Comparison of ENCODE assay signal across 13 cellular contexts in the genomic region with DNA sequence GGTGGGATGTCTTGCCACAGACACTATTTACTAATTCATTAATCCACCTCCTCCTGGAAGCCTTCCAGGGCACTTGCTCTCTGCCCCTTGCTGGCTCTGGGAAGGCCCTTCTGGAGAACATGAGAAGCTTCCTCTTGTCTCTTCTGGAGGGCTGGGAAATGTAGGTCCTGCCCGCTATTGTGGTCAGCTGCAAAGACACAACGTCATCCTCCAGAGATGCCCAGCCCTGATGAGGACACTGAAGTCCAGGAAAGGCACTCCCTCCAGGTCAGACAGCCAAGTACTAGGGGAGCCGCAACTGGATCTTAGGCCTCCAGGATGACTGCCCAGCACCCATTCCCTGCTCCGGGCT. TPM values are rescaled to one million over a fixed set of nuclear protein-coding genes. Genes with fewer than 3 reads are reported as not detected.
DNase-seq lines count a peak whose midpoint lies in the region; ATAC-seq, FAIRE-seq and TF ChIP-seq lines count a peak whose summit lies in the region.
"Had no signal": no experiment of that assay in that cellular context is flagged by ENCODE, and none has a peak within 500 bp of the region (broad histone marks: within the 10 kb centered on the region; RNA-seq: fewer than 3 reads in every experiment).

No MANE protein-coding gene starts in this region.

- TF ChIP-seq POLR2A in HepG2 (IDR thresholded peaks at IDR 0.05; ENCODE audit: insufficient read depth in 1 of 2, low read depth in 2 of 2, low read length in 2 of 2), result no peak
- TF ChIP-seq POLR2A in stomach (IDR thresholded peaks at IDR 0.05), result no peak

- no peak for TF ChIP-seq RAD21 in HepG2 (CRISPR knock-in tag; IDR thresholded peaks at IDR 0.05)

- no peak for FAIRE-seq in HepG2 (lab: Jason Lieb, UNC)

- H3K4me2 ChIP-seq in HepG2 (ENCODE audit: low read depth, low read length), result peak overlapping the region; percentile 70

- CTCF ChIA-PET in HepG2 (lab: Yijun Ruan, JAX; ENCODE audit: low intra/inter-chr PET ratio, low total read pairs), result interaction anchor here (1.5 kb wide), 1 partner anchor 82 kb away, joined by 3 read pairs; no protein-coding TSS in a partner anchor

- H3K9ac ChIP-seq in HepG2 (ENCODE audit: insufficient read depth, low read depth, low read length), result peak overlapping the region; percentile 33

- no peaks in the 10 kb centered on the region for H3K36me3 ChIP-seq in HepG2 (replicated peaks in 1 of 2; ENCODE audit: control insufficient read depth in 1 of 2, insufficient read depth in 2 of 2, low read length in 2 of 2)
- H3K36me3 ChIP-seq in stomach, result no peaks in the 10 kb centered on the region
- H3K36me3 ChIP-seq: thyroid gland had no signal

- H2AFZ ChIP-seq in HepG2 (ENCODE audit: low read length), result peak overlapping the region; percentile 25

- no peak for TF ChIP-seq CTCF in HepG2 (CRISPR knock-in tag; IDR thresholded peaks at IDR 0.05)
- no peak for TF ChIP-seq CTCF in stomach (IDR thresholded peaks at IDR 0.05)

- TF ChIP-seq EP300 in HepG2 (IDR thresholded peaks at IDR 0.05; ENCODE audit: low read depth in 2 of 2, low read length in 2 of 2) (no peak), HepG2 (CRISPR knock-in tag; IDR thresholded peaks at IDR 0.05; ENCODE audit: borderline replicate concordance) (no peak), stomach (IDR thresholded peaks at IDR 0.05) (no peak)

- intact Hi-C loops in HepG2 (cut with micrococcal nuclease; ENCODE audit: unreplicated experiment), result no loop called here
- intact Hi-C loops in stomach (cut with DNase I; ENCODE audit: low total_unique reads), result loop anchor here (5.0 kb wide), 1 partner anchor 81 kb away; no protein-coding TSS in a partner anchor

- BruUV-seq in HepG2 (replicated peaks; lab: Mats Ljungman, UMichigan), result no TSS peak

- peaks cover 51% of the 10 kb centered on the region for H3K4me1 ChIP-seq in HepG2 (ENCODE audit: insufficient read depth, low read length)
- peaks cover 21 to 59% (median 35%) of the 10 kb centered on the region in 4 donors for H3K4me1 ChIP-seq in stomach
- H3K4me1 ChIP-seq: thyroid gland had no signal

- in situ Hi-C loops in HepG2 (cut with HindIII; ENCODE audit: extremely low pct_ligation_motif_present, low pct_unique_long_range_greater_than_20kb), result no loop called here

- H4K20me1 ChIP-seq in HepG2 (ENCODE audit: insufficient read depth, low read length), result no peaks in the 10 kb centered on the region

- no peaks in the 10 kb centered on the region for H3K79me2 ChIP-seq in HepG2 (ENCODE audit: insufficient read depth, low read length)

- H3K9me3 ChIP-seq in HepG2 (ENCODE audit: low read length) (no peaks in the 10 kb centered on the region), stomach (no peaks in the 10 kb centered on the region)
- H3K9me3 ChIP-seq: thyroid gland had no signal

- POLR2A ChIA-PET in HepG2 (lab: Yijun Ruan, JAX), result no interaction called here

- DNase-seq in HT-29 (ENCODE audit: low spot score) (peak; percentile 55), amniotic epithelial cell (ENCODE audit: low read depth) (peak; percentile 61), HepG2 (ENCODE audit: low spot score) (no peak), stomach (no peak), SIG-M5 treated with dmso at 0.1 percent for 504 hours (lab: John Stamatoyannopoulos, UW; ENCODE audit: unreplicated experiment) (no peak), NCI-H1048 (lab: John Stamatoyannopoulos, UW) (no peak), UCSD-AML1 (lab: John Stamatoyannopoulos, UW; ENCODE audit: unreplicated experiment) (no peak)
- DNase-seq: amygdala, C1 segment of cervical spinal cord, dermis blood vessel endothelial cell, NCI-H1092 treated with DMSO at 0.1 percent for 48 hours, thyroid gland had no signal

- peaks cover 3 to 18% of the 10 kb centered on the region in 2 experiments; a peak in 3 of 5 replicates for H3K27me3 ChIP-seq in HepG2 (ENCODE audit: control insufficient read depth in 1 of 2, insufficient read depth in 2 of 2, low read length in 2 of 2)
- no peaks in the 10 kb centered on the region for H3K27me3 ChIP-seq in stomach
- H3K27me3 ChIP-seq: thyroid gland had no signal

- H3K4me3 ChIP-seq in HepG2 (replicated peaks in 1 of 3; ENCODE audit: insufficient read depth in 1 of 3, low read depth in 2 of 3, low read length in 3 of 3) (peak overlapping the region in 1 of 3 experiments; percentile 11; a peak in 1 of 6 replicates), stomach (no peak overlapping the region)
- H3K4me3 ChIP-seq: thyroid gland had no signal

- WGBS in HepG2 (ENCODE audit: low lambda C conversion rate), result 27% methylated on average over 3 of the region's 4 CpGs
- 69 to 84% (median 81%) methylated on average over 3 to 4 of the region's 4 CpGs for WGBS in stomach, 5 donors

- H3K27ac ChIP-seq in HepG2 (ENCODE audit: extremely low read length, insufficient read depth, low read length), result peak overlapping the region; percentile 21
- peak overlapping the region; percentile 25 to 84 (median 80) for H3K27ac ChIP-seq in stomach
- H3K27ac ChIP-seq: thyroid gland had no signal

- ATAC-seq in HepG2, result peak; percentile 47

TF ChIP-seq in HepG2, 621 proteins besides CTCF, POLR2A, EP300 and RAD21 (continues in another document):
- no peak for TF ChIP-seq RXRB (CRISPR knock-in tag; IDR thresholded peaks at IDR 0.05; ENCODE audit: borderline replicate concordance)
- no peak for TF ChIP-seq GMEB1 (CRISPR knock-in tag; IDR thresholded peaks at IDR 0.05; ENCODE audit: borderline replicate concordance)

RNA-seq across cellular contexts. Expression of gene TACR2, which starts 9.6 kb away (rescaled TPM):
- 1.9 and 2.2 TPM in 2 replicates for total RNA-seq in HT-29 (2014; rRNA removed; shearing (Covaris generic))
- not detected in 2 replicates for total RNA-seq in HepG2 (2016; rRNA removed; fragmentation: Illumina TruSeq; extraction: Trizol)
- not detected in 2 replicates for total RNA-seq in HepG2 (2016; cell fraction: cytosol; rRNA removed; fragmentation: Illumina TruSeq; extraction: Trizol; ENCODE audit: low read depth)
- not detected in 2 replicates for total RNA-seq in HepG2 (2016; cell fraction: insoluble cytoplasmic fraction; rRNA removed; fragmentation: Illumina TruSeq; extraction: Trizol)
- not detected in 2 replicates for total RNA-seq in HepG2 (2016; cell fraction: membrane; rRNA removed; fragmentation: Illumina TruSeq; extraction: Trizol)
- total RNA-seq in HepG2 (2016; cell fraction: nucleus; rRNA removed; fragmentation: Illumina TruSeq; extraction: Trizol), result not detected in 2 replicates
- polyA plus RNA-seq in HepG2 (2011; rRNA removed), result 0.04 TPM in 1 of 2 replicates, not detected in the other
- 0.03 TPM in 2 replicates for polyA plus RNA-seq in HepG2 (2011; cell fraction: cytosol; rRNA removed)
- not detected in 2 replicates for polyA plus RNA-seq in HepG2 (2011; cell fraction: nucleus; rRNA removed)
- polyA plus RNA-seq in HepG2 (2012), result not detected in 2 replicates
- polyA plus RNA-seq in HepG2 (2016; cell fraction: cytosol; fragmentation: Illumina TruSeq; extraction: Trizol; ENCODE audit: low read depth), result not detected in 2 replicates
- not detected in 2 replicates for polyA plus RNA-seq in HepG2 (2016; cell fraction: insoluble cytoplasmic fraction; fragmentation: Illumina TruSeq; extraction: Trizol; ENCODE audit: low read depth)
- polyA plus RNA-seq in HepG2 (2016; cell fraction: membrane; fragmentation: Illumina TruSeq; extraction: Trizol; ENCODE audit: low read depth), result not detected in 2 replicates
- polyA plus RNA-seq in HepG2 (2016; cell fraction: nucleus; fragmentation: Illumina TruSeq; extraction: Trizol; ENCODE audit: insufficient read depth, low read depth), result not detected in 2 replicates
- polyA minus RNA-seq in HepG2 (2011; rRNA and poly(A)+ RNA removed; ENCODE audit: low replicate concordance), result 0.48 TPM in 1 of 2 replicates, not detected in the other
- polyA minus RNA-seq in HepG2 (2011; cell fraction: cytosol; rRNA and poly(A)+ RNA removed), result not detected in 2 replicates
- polyA minus RNA-seq in HepG2 (2011; cell fraction: nucleus; rRNA and poly(A)+ RNA removed), result not detected in 2 replicates
- total RNA-seq in stomach, result 100 to 1,000 TPM in 1 of 5 donors, 10 to 100 TPM in 3, 1 to 10 TPM in 1; 5.7 to 133 (median 14.3) TPM
- 10 to 100 TPM in 1 of 3 donors, under 1 TPM in 1, not detected in 1; 0.56 to 67.8 TPM for polyA plus RNA-seq in stomach
- total RNA-seq: osteocyte, thyroid gland had no signal

RNA-seq across cellular contexts. Expression of gene TSPAN15, which starts 24.9 kb away (rescaled TPM):
- total RNA-seq in HT-29 (2014; rRNA removed; shearing (Covaris generic)), result 103 and 115 TPM in 2 replicates
- total RNA-seq in HepG2 (2016; rRNA removed; fragmentation: Illumina TruSeq; extraction: Trizol) (0.27 and 0.34 TPM in 2 replicates), stomach (100 to 1,000 TPM in 1 of 5 donors, 10 to 100 TPM in 4; 23.5 to 153 (median 97.4) TPM)
- 0.61 and 0.88 TPM in 2 replicates for total RNA-seq in HepG2 (2016; cell fraction: cytosol; rRNA removed; fragmentation: Illumina TruSeq; extraction: Trizol; ENCODE audit: low read depth)
- 0.28 TPM in 2 replicates for total RNA-seq in HepG2 (2016; cell fraction: insoluble cytoplasmic fraction; rRNA removed; fragmentation: Illumina TruSeq; extraction: Trizol)
- 0.62 and 0.80 TPM in 2 replicates for total RNA-seq in HepG2 (2016; cell fraction: membrane; rRNA removed; fragmentation: Illumina TruSeq; extraction: Trizol)
- total RNA-seq in HepG2 (2016; cell fraction: nucleus; rRNA removed; fragmentation: Illumina TruSeq; extraction: Trizol), result 0.28 and 1.2 TPM in 2 replicates
- polyA plus RNA-seq in HepG2 (2011; rRNA removed) (3.2 and 5.1 TPM in 2 replicates), stomach (10 to 100 TPM; 35.4 to 67.8 (median 55.8) TPM)
- polyA plus RNA-seq in HepG2 (2011; cell fraction: cytosol; rRNA removed), result 5.3 and 5.4 TPM in 2 replicates
- 2.8 and 3.1 TPM in 2 replicates for polyA plus RNA-seq in HepG2 (2011; cell fraction: nucleus; rRNA removed)
- polyA plus RNA-seq in HepG2 (2012), result 3.9 and 5.4 TPM in 2 replicates
- polyA plus RNA-seq in HepG2 (2016; cell fraction: cytosol; fragmentation: Illumina TruSeq; extraction: Trizol; ENCODE audit: low read depth), result 0.62 and 0.84 TPM in 2 replicates
- 0.35 and 0.72 TPM in 2 replicates for polyA plus RNA-seq in HepG2 (2016; cell fraction: insoluble cytoplasmic fraction; fragmentation: Illumina TruSeq; extraction: Trizol; ENCODE audit: low read depth)
- 0.59 and 0.94 TPM in 2 replicates for polyA plus RNA-seq in HepG2 (2016; cell fraction: membrane; fragmentation: Illumina TruSeq; extraction: Trizol; ENCODE audit: low read depth)
- 1.5 and 2.6 TPM in 2 replicates for polyA plus RNA-seq in HepG2 (2016; cell fraction: nucleus; fragmentation: Illumina TruSeq; extraction: Trizol; ENCODE audit: insufficient read depth, low read depth)
- 7.5 and 42.0 TPM in 2 replicates for polyA minus RNA-seq in HepG2 (2011; rRNA and poly(A)+ RNA removed; ENCODE audit: low replicate concordance)
- 1.6 and 1.8 TPM in 2 replicates for polyA minus RNA-seq in HepG2 (2011; cell fraction: cytosol; rRNA and poly(A)+ RNA removed)
- 2.8 and 3.5 TPM in 2 replicates for polyA minus RNA-seq in HepG2 (2011; cell fraction: nucleus; rRNA and poly(A)+ RNA removed)

Comparison
In these comparisons a context has a peak if more than half of its experiments do, and no peak if none do; other contexts are left out.
1. DNase-seq: peak in HT-29 (single experiment) and amniotic epithelial cell (single experiment); none in HepG2 (single experiment), stomach (single experiment), SIG-M5 treated with dmso at 0.1 percent for 504 hours (single experiment), NCI-H1048 (single experiment) and UCSD-AML1 (single experiment).
2. RNA of gene TSPAN15, which starts 24.9 kb away (total RNA-seq): 103 to 115 TPM in HT-29 and 23.5 to 153 TPM in stomach; 0.27 to 1.2 TPM in HepG2; every median in the first group is over 10 times any median in the second.